In genomic region chr2:172846551-172846950, GRCh38 we compare ENCODE assay signal across 16 cellular contexts.
A peak's percentile ranks its signal among the peaks of the same experiment; 100 is the strongest.
DNase-seq lines count a peak whose midpoint lies in the region; ATAC-seq and TF ChIP-seq lines count a peak whose summit lies in the region.
"Had no signal": no experiment of that assay in that cellular context is flagged by ENCODE, and none has a peak within 500 bp of the region (broad histone marks: within the 10 kb centered on the region; RNA-seq: fewer than 3 reads in every experiment).

No MANE protein-coding gene starts in this region.

- H3K18ac ChIP-seq in trophoblast cell (ENCODE audit: low read length), result no peak overlapping the region

- H4K8ac ChIP-seq in trophoblast cell (ENCODE audit: low read depth, low read length), result no peak overlapping the region

- H3K79me2 ChIP-seq in trophoblast cell (ENCODE audit: control insufficient read depth, insufficient read depth, low read length, poor library complexity), result no peaks in the 10 kb centered on the region

- H3K27ac ChIP-seq in cardiac muscle cell (peak overlapping the region; percentile 81), right atrium auricular region (no peak overlapping the region), trophoblast cell (ENCODE audit: low read depth, low read length) (no peak overlapping the region)
- H3K27ac ChIP-seq: 22Rv1; A549; BLaER1 treated with 17β-estradiol and CSF1 and Interleukin-3, amounts not matched to agents 10 nM and 100 nM; C4-2B had no signal

- no peak overlapping the region for H2BK5ac ChIP-seq in trophoblast cell (ENCODE audit: low read depth, low read length, poor library complexity)

- no CpG with 5 or more reads among the region's 5 CpGs for WGBS in trophoblast cell (ENCODE audit: extremely low coverage, insufficient coverage, insufficient read length)

- H3K27me3 ChIP-seq in cardiac muscle cell (no peaks in the 10 kb centered on the region), right atrium auricular region (no peaks in the 10 kb centered on the region), trophoblast cell (ENCODE audit: insufficient read depth, low read length) (no peaks in the 10 kb centered on the region)
- H3K27me3 ChIP-seq: BLaER1 treated with 17β-estradiol and CSF1 and Interleukin-3, amounts not matched to agents 10 nM and 100 nM had no signal

- H3K4ac ChIP-seq in trophoblast cell (ENCODE audit: low read depth, low read length), result no peak overlapping the region

- no peak overlapping the region for H4K91ac ChIP-seq in trophoblast cell (ENCODE audit: low read depth, low read length)

- H3K36me3 ChIP-seq in cardiac muscle cell (no peaks in the 10 kb centered on the region), right atrium auricular region (no peaks in the 10 kb centered on the region), trophoblast cell (ENCODE audit: control insufficient read depth in 1 of 2, insufficient read depth in 2 of 2, low read length in 2 of 2) (no peaks in the 10 kb centered on the region)
- H3K36me3 ChIP-seq: BLaER1 treated with 17β-estradiol and CSF1 and Interleukin-3, amounts not matched to agents 10 nM and 100 nM had no signal

- no peaks in the 10 kb centered on the region for H3K9me3 ChIP-seq in cardiac muscle cell (ENCODE audit: low read depth)
- peaks cover 0 to 9% of the 10 kb centered on the region in 2 donors for H3K9me3 ChIP-seq in right atrium auricular region
- no peaks in the 10 kb centered on the region for H3K9me3 ChIP-seq in trophoblast cell (ENCODE audit: insufficient read depth, low read depth, low read length)
- H3K9me3 ChIP-seq: A549, Caco-2 had no signal

- peaks cover 67% of the 10 kb centered on the region for H3K4me1 ChIP-seq in cardiac muscle cell (ENCODE audit: low read depth)
- peaks cover 0 to 36% of the 10 kb centered on the region in 2 donors for H3K4me1 ChIP-seq in right atrium auricular region
- peaks cover 0 to 6% of the 10 kb centered on the region in 2 experiments for H3K4me1 ChIP-seq in trophoblast cell (ENCODE audit: control insufficient read depth in 1 of 2, insufficient read depth in 2 of 2, low read length in 2 of 2)
- H3K4me1 ChIP-seq: A549 had no signal

- H2AK5ac ChIP-seq in trophoblast cell (ENCODE audit: low read length), result no peak overlapping the region

- no peaks in the 10 kb centered on the region for H3K79me1 ChIP-seq in trophoblast cell (ENCODE audit: low read length)

- H3K4me3 ChIP-seq in cardiac muscle cell (no peak overlapping the region), right atrium auricular region (no peak overlapping the region), trophoblast cell (ENCODE audit: low read depth, low read length) (no peak overlapping the region)
- H3K4me3 ChIP-seq: A549; BLaER1 treated with 17β-estradiol and CSF1 and Interleukin-3, amounts not matched to agents 10 nM and 100 nM had no signal

- no peak for DNase-seq in cardiac muscle cell (ENCODE audit: low read depth in 1 of 2, low spot score in 1 of 2)
- no peak for DNase-seq in right atrium auricular region (ENCODE audit: low spot score)
- peak; percentile 77 to 80 for DNase-seq in trophoblast cell
- no peak for DNase-seq in SHP77 (lab: John Stamatoyannopoulos, UW)
- DNase-seq: AML-193; Caco-2; Calu3; CD4-positive, alpha-beta T cell; CD8-positive, alpha-beta T cell; DMS79 treated with DMSO at 0.1 percent for 48 hours; GF-D8 had no signal

- H2BK120ac ChIP-seq in trophoblast cell (ENCODE audit: insufficient read depth, low read length, poor library complexity), result no peak overlapping the region

- no peak overlapping the region for H4K12ac ChIP-seq in trophoblast cell (ENCODE audit: low read depth, low read length)

- H3K4me2 ChIP-seq in trophoblast cell (ENCODE audit: low read length), result no peak overlapping the region
- H3K4me2 ChIP-seq: A549; BLaER1 treated with 17β-estradiol and CSF1 and Interleukin-3, amounts not matched to agents 10 nM and 100 nM had no signal

- no peak overlapping the region for H2BK12ac ChIP-seq in trophoblast cell (ENCODE audit: low read length)

- no peak overlapping the region for H2AFZ ChIP-seq in trophoblast cell (ENCODE audit: insufficient read depth, low read length, poor library complexity)

- no peak overlapping the region for H3K9ac ChIP-seq in trophoblast cell (ENCODE audit: low read length)
- H3K9ac ChIP-seq: BLaER1 treated with 17β-estradiol and CSF1 and Interleukin-3, amounts not matched to agents 10 nM and 100 nM had no signal

- ATAC-seq in HG02588 (IDR thresholded peaks at IDR 0.05; ENCODE audit: unreplicated experiment), result no peak
- ATAC-seq: A549; CD8-positive, alpha-beta T cell had no signal

- no peak overlapping the region for H3K14ac ChIP-seq in trophoblast cell (ENCODE audit: low read length)

- TF ChIP-seq CTCF in cardiac muscle cell (IDR thresholded peaks at IDR 0.05; ENCODE audit: low read depth, low read length) (no peak), right atrium auricular region (IDR thresholded peaks at IDR 0.05) (no peak)

- no peak overlapping the region for H3K23ac ChIP-seq in trophoblast cell (ENCODE audit: low read length)

Comparison
In these comparisons a context has a peak if more than half of its experiments do, and no peak if none do; other contexts are left out.
1. DNase-seq: peak in trophoblast cell (2 of 2); none in cardiac muscle cell (0 of 2), right atrium auricular region (single experiment) and SHP77 (0 of 2).